In genomic region chr2:21422050-21422449, GRCh38 we compare ENCODE assay signal across 8 cellular contexts.
DNase-seq lines count a peak whose midpoint lies in the region; ATAC-seq and TF ChIP-seq lines count a peak whose summit lies in the region.

No MANE protein-coding gene starts in this region.

- no peaks in the 10 kb centered on the region for H3K27me3 Mint-ChIP-seq in activated CD4-positive, alpha-beta memory T cell treated with anti-CD3 and anti-CD28 coated beads for 36 hours

- H3K4me3 ChIP-seq in GM12875 (ENCODE audit: low read depth, low read length) (no peak overlapping the region), mucosa of descending colon (no peak overlapping the region), uterus (no peak overlapping the region)

- intact Hi-C loops in activated CD4-positive, alpha-beta memory T cell treated with anti-CD3 and anti-CD28 coated beads for 36 hours (cut with micrococcal nuclease), result no loop called here
- intact Hi-C loops in mucosa of descending colon (cut with DNase I, micrococcal nuclease), result no loop called here
- intact Hi-C loops in uterus (cut with DNase I; ENCODE audit: low total_unique reads), result no loop called here

- no peaks in the 10 kb centered on the region for H3K4me1 ChIP-seq in mucosa of descending colon (ENCODE audit: low read depth)
- H3K4me1 ChIP-seq in uterus, result no peaks in the 10 kb centered on the region

- H3K36me3 Mint-ChIP-seq in activated CD4-positive, alpha-beta memory T cell treated with anti-CD3 and anti-CD28 coated beads for 36 hours, result no peaks in the 10 kb centered on the region

- H3K4me3 Mint-ChIP-seq in activated CD4-positive, alpha-beta memory T cell treated with anti-CD3 and anti-CD28 coated beads for 36 hours, result no peak overlapping the region

- H3K27ac Mint-ChIP-seq in activated CD4-positive, alpha-beta memory T cell treated with anti-CD3 and anti-CD28 coated beads for 36 hours, result no peak overlapping the region

- H3K4me1 Mint-ChIP-seq in activated CD4-positive, alpha-beta memory T cell treated with anti-CD3 and anti-CD28 coated beads for 36 hours (ENCODE audit: low read depth), result no peaks in the 10 kb centered on the region

- H3K9me3 ChIP-seq in mucosa of descending colon (no peaks in the 10 kb centered on the region), uterus (no peaks in the 10 kb centered on the region)

- no peak overlapping the region for H3K27ac ChIP-seq in uterus

- TF ChIP-seq CTCF in GM12875 (IDR thresholded peaks at IDR 0.05; ENCODE audit: borderline replicate concordance, insufficient read depth, low read depth, low read length), result peak; percentile 82
- TF ChIP-seq CTCF in mucosa of descending colon (IDR thresholded peaks at IDR 0.05), result no peak
- TF ChIP-seq CTCF in uterus (IDR thresholded peaks at IDR 0.05), result no peak

- H3K9me3 Mint-ChIP-seq in activated CD4-positive, alpha-beta memory T cell treated with anti-CD3 and anti-CD28 coated beads for 36 hours, result peaks cover 4% of the 10 kb centered on the region

- CTCF ChIA-PET in activated CD4-positive, alpha-beta memory T cell treated with anti-CD3 and anti-CD28 coated beads for 36 hours (lab: Charles Lee), result no interaction called here

- ATAC-seq in mucosa of descending colon (no peak), HG02610 (IDR thresholded peaks at IDR 0.05; ENCODE audit: unreplicated experiment) (no peak), GM19324 (IDR thresholded peaks at IDR 0.05; ENCODE audit: low FRiP score, unreplicated experiment) (no peak)

- no peaks in the 10 kb centered on the region for H3K27me3 ChIP-seq in uterus

- H3K36me3 ChIP-seq in mucosa of descending colon (ENCODE audit: low read depth), result no peaks in the 10 kb centered on the region
- H3K36me3 ChIP-seq in uterus, result no peaks in the 10 kb centered on the region

- POLR2A ChIA-PET in activated CD4-positive, alpha-beta memory T cell treated with anti-CD3 and anti-CD28 coated beads for 36 hours (lab: Charles Lee), result no interaction called here

- DNase-seq in COLO829 (ENCODE audit: low spot score), result peak; percentile 39
- DNase-seq in HT1080 (ENCODE audit: low read depth), result peak; percentile 46
- DNase-seq in activated CD4-positive, alpha-beta memory T cell treated with anti-CD3 and anti-CD28 coated beads for 36 hours, result peak; percentile 28
- DNase-seq in mucosa of descending colon, result peak in 2 of 3 donors; percentile 18 to 56
- no peak for DNase-seq in uterus

- no peak for TF ChIP-seq POLR2A in uterus (IDR thresholded peaks at IDR 0.05)

Comparison
In these comparisons a context has a peak if more than half of its experiments do, and no peak if none do; other contexts are left out.
1. DNase-seq: peak in COLO829 (single experiment), HT1080 (single experiment), activated CD4-positive, alpha-beta memory T cell treated with anti-CD3 and anti-CD28 coated beads for 36 hours (single experiment) and mucosa of descending colon (2 of 3); none in uterus (0 of 2).